1 cellular context compared by ENCODE assay signal in the genomic region with DNA sequence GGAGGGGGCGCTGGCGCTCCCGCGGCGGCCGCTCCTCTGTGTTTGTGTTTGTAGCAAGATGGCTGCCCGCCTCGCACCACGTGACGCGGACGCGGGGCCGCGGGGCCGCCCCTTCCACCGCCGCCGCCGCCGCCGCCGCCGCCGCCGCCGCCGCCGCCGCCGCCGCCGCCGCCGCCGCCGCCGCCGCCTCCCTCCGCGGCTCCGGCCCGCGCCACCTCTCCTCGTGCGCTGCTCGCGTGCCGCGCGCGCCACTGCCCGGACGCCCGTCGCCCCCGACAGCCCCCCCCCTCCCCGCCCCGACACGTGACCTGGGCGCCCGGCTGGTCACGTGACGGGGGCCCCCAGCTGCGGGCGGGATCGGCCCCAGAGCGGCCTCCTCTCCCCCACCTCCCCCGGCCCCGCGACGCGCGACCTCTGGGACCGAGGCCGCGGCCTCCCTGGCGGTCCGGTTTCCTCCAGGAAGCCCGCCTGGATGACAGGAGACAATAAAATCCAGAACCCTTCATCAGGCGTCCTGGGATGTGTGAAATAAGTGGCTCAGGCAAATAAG.
A peak's percentile ranks its signal among the peaks of the same experiment; 100 is the strongest.
TF ChIP-seq lines count a peak whose summit lies in the region.

A gene with protein sequence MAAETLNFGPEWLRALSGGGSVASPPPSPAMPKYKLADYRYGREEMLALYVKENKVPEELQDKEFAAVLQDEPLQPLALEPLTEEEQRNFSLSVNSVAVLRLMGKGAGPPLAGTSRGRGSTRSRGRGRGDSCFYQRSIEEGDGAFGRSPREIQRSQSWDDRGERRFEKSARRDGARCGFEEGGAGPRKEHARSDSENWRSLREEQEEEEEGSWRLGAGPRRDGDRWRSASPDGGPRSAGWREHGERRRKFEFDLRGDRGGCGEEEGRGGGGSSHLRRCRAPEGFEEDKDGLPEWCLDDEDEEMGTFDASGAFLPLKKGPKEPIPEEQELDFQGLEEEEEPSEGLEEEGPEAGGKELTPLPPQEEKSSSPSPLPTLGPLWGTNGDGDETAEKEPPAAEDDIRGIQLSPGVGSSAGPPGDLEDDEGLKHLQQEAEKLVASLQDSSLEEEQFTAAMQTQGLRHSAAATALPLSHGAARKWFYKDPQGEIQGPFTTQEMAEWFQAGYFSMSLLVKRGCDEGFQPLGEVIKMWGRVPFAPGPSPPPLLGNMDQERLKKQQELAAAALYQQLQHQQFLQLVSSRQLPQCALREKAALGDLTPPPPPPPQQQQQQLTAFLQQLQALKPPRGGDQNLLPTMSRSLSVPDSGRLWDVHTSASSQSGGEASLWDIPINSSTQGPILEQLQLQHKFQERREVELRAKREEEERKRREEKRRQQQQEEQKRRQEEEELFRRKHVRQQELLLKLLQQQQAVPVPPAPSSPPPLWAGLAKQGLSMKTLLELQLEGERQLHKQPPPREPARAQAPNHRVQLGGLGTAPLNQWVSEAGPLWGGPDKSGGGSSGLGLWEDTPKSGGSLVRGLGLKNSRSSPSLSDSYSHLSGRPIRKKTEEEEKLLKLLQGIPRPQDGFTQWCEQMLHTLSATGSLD (N-terminal part only) (minus strand): TSS at position 55 of the 550 bp plus-strand sequence. CDS start 6,012 bp downstream, outside the sequence.

TF ChIP-seq in HepG2, 621 proteins besides CTCF, POLR2A, EP300 and RAD21 (continued from another document and continues in another):
- TF ChIP-seq, protein P1, sequence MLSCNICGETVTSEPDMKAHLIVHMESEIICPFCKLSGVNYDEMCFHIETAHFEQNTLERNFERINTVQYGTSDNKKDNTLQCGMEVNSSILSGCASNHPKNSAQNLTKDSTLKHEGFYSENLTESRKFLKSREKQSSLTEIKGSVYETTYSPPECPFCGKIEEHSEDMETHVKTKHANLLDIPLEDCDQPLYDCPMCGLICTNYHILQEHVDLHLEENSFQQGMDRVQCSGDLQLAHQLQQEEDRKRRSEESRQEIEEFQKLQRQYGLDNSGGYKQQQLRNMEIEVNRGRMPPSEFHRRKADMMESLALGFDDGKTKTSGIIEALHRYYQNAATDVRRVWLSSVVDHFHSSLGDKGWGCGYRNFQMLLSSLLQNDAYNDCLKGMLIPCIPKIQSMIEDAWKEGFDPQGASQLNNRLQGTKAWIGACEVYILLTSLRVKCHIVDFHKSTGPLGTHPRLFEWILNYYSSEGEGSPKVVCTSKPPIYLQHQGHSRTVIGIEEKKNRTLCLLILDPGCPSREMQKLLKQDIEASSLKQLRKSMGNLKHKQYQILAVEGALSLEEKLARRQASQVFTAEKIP (CRISPR knock-in tag; IDR thresholded peaks at IDR 0.05; ENCODE audit: borderline replicate concordance), result no peak
- TF ChIP-seq ZNF441 (CRISPR knock-in tag; IDR thresholded peaks at IDR 0.05; ENCODE audit: borderline replicate concordance), result peak; percentile 83
- TF ChIP-seq GATAD2A (CRISPR knock-in tag; IDR thresholded peaks at IDR 0.05), result 0 out of 2 replicates have a peak, but pooled peaks have one; percentile 15
- TF ChIP-seq MATR3 (CRISPR knock-in tag; IDR thresholded peaks at IDR 0.05), result no peak
- TF ChIP-seq, protein P2, sequence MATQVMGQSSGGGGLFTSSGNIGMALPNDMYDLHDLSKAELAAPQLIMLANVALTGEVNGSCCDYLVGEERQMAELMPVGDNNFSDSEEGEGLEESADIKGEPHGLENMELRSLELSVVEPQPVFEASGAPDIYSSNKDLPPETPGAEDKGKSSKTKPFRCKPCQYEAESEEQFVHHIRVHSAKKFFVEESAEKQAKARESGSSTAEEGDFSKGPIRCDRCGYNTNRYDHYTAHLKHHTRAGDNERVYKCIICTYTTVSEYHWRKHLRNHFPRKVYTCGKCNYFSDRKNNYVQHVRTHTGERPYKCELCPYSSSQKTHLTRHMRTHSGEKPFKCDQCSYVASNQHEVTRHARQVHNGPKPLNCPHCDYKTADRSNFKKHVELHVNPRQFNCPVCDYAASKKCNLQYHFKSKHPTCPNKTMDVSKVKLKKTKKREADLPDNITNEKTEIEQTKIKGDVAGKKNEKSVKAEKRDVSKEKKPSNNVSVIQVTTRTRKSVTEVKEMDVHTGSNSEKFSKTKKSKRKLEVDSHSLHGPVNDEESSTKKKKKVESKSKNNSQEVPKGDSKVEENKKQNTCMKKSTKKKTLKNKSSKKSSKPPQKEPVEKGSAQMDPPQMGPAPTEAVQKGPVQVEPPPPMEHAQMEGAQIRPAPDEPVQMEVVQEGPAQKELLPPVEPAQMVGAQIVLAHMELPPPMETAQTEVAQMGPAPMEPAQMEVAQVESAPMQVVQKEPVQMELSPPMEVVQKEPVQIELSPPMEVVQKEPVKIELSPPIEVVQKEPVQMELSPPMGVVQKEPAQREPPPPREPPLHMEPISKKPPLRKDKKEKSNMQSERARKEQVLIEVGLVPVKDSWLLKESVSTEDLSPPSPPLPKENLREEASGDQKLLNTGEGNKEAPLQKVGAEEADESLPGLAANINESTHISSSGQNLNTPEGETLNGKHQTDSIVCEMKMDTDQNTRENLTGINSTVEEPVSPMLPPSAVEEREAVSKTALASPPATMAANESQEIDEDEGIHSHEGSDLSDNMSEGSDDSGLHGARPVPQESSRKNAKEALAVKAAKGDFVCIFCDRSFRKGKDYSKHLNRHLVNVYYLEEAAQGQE (IDR thresholded peaks at IDR 0.05; ENCODE audit: borderline replicate concordance in 1 of 2, low read depth in 1 of 2, low read length in 2 of 2), result 0 out of 4 replicates have a peak, but pooled peaks of 1 of the 2 experiments have one; percentile 7
- peak; percentile 2; the same call in 1 of the 2 replicates for TF ChIP-seq PHF8 (CRISPR knock-in tag; IDR thresholded peaks at IDR 0.05)
- TF ChIP-seq, protein P3, sequence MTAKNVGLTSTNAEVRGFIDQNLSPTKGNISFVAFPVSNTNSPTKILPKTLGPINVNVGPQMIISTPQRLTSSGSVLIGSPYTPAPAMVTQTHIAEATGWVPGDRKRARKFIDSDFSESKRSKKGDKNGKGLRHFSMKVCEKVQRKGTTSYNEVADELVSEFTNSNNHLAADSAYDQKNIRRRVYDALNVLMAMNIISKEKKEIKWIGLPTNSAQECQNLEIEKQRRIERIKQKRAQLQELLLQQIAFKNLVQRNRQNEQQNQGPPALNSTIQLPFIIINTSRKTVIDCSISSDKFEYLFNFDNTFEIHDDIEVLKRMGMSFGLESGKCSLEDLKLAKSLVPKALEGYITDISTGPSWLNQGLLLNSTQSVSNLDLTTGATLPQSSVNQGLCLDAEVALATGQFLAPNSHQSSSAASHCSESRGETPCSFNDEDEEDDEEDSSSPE (CRISPR knock-in tag; IDR thresholded peaks at IDR 0.05), result peak; percentile 70
- TF ChIP-seq, protein P4, sequence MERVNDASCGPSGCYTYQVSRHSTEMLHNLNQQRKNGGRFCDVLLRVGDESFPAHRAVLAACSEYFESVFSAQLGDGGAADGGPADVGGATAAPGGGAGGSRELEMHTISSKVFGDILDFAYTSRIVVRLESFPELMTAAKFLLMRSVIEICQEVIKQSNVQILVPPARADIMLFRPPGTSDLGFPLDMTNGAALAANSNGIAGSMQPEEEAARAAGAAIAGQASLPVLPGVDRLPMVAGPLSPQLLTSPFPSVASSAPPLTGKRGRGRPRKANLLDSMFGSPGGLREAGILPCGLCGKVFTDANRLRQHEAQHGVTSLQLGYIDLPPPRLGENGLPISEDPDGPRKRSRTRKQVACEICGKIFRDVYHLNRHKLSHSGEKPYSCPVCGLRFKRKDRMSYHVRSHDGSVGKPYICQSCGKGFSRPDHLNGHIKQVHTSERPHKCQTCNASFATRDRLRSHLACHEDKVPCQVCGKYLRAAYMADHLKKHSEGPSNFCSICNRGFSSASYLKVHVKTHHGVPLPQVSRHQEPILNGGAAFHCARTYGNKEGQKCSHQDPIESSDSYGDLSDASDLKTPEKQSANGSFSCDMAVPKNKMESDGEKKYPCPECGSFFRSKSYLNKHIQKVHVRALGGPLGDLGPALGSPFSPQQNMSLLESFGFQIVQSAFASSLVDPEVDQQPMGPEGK (CRISPR knock-in tag; IDR thresholded peaks at IDR 0.05), result peak; percentile 92
- TF ChIP-seq ZNF121 (CRISPR knock-in tag; IDR thresholded peaks at IDR 0.05), result 0 out of 2 replicates have a peak, but pooled peaks have one; percentile 38
- TF ChIP-seq ARNTL (CRISPR knock-in tag; IDR thresholded peaks at IDR 0.05), result peak; percentile 87
- TF ChIP-seq, protein P5, sequence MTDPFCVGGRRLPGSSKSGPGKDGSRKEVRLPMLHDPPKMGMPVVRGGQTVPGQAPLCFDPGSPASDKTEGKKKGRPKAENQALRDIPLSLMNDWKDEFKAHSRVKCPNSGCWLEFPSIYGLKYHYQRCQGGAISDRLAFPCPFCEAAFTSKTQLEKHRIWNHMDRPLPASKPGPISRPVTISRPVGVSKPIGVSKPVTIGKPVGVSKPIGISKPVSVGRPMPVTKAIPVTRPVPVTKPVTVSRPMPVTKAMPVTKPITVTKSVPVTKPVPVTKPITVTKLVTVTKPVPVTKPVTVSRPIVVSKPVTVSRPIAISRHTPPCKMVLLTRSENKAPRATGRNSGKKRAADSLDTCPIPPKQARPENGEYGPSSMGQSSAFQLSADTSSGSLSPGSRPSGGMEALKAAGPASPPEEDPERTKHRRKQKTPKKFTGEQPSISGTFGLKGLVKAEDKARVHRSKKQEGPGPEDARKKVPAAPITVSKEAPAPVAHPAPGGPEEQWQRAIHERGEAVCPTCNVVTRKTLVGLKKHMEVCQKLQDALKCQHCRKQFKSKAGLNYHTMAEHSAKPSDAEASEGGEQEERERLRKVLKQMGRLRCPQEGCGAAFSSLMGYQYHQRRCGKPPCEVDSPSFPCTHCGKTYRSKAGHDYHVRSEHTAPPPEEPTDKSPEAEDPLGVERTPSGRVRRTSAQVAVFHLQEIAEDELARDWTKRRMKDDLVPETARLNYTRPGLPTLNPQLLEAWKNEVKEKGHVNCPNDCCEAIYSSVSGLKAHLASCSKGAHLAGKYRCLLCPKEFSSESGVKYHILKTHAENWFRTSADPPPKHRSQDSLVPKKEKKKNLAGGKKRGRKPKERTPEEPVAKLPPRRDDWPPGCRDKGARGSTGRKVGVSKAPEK (CRISPR knock-in tag; IDR thresholded peaks at IDR 0.05; ENCODE audit: borderline replicate concordance), result no peak
- TF ChIP-seq ZFP36 (IDR thresholded peaks at IDR 0.05; ENCODE audit: borderline replicate concordance, low read depth, low read length, partially characterized antibody), result peak; percentile 78
- TF ChIP-seq, protein P6, sequence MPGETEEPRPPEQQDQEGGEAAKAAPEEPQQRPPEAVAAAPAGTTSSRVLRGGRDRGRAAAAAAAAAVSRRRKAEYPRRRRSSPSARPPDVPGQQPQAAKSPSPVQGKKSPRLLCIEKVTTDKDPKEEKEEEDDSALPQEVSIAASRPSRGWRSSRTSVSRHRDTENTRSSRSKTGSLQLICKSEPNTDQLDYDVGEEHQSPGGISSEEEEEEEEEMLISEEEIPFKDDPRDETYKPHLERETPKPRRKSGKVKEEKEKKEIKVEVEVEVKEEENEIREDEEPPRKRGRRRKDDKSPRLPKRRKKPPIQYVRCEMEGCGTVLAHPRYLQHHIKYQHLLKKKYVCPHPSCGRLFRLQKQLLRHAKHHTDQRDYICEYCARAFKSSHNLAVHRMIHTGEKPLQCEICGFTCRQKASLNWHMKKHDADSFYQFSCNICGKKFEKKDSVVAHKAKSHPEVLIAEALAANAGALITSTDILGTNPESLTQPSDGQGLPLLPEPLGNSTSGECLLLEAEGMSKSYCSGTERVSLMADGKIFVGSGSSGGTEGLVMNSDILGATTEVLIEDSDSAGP (CRISPR knock-in tag; IDR thresholded peaks at IDR 0.05; ENCODE audit: borderline replicate concordance), result 0 out of 2 replicates have a peak, but pooled peaks have one; percentile 17
- TF ChIP-seq KDM5A (IDR thresholded peaks at IDR 0.05; ENCODE audit: borderline replicate concordance, low read length), result no peak
- TF ChIP-seq, protein P7, sequence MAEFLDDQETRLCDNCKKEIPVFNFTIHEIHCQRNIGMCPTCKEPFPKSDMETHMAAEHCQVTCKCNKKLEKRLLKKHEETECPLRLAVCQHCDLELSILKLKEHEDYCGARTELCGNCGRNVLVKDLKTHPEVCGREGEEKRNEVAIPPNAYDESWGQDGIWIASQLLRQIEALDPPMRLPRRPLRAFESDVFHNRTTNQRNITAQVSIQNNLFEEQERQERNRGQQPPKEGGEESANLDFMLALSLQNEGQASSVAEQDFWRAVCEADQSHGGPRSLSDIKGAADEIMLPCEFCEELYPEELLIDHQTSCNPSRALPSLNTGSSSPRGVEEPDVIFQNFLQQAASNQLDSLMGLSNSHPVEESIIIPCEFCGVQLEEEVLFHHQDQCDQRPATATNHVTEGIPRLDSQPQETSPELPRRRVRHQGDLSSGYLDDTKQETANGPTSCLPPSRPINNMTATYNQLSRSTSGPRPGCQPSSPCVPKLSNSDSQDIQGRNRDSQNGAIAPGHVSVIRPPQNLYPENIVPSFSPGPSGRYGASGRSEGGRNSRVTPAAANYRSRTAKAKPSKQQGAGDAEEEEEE (CRISPR knock-in tag; IDR thresholded peaks at IDR 0.05; ENCODE audit: borderline replicate concordance), result no peak
- 0 out of 2 replicates have a peak, but pooled peaks have one; percentile 37 for TF ChIP-seq ESRRA (CRISPR knock-in tag; IDR thresholded peaks at IDR 0.05; ENCODE audit: low read depth)
- TF ChIP-seq, protein P8, sequence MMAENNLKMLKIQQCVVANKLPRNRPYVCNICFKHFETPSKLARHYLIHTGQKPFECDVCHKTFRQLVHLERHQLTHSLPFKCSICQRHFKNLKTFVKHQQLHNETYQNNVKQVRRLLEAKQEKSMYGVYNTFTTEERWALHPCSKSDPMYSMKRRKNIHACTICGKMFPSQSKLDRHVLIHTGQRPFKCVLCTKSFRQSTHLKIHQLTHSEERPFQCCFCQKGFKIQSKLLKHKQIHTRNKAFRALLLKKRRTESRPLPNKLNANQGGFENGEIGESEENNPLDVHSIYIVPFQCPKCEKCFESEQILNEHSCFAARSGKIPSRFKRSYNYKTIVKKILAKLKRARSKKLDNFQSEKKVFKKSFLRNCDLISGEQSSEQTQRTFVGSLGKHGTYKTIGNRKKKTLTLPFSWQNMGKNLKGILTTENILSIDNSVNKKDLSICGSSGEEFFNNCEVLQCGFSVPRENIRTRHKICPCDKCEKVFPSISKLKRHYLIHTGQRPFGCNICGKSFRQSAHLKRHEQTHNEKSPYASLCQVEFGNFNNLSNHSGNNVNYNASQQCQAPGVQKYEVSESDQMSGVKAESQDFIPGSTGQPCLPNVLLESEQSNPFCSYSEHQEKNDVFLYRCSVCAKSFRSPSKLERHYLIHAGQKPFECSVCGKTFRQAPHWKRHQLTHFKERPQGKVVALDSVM (CRISPR knock-in tag; IDR thresholded peaks at IDR 0.05), result peak; percentile 96
- TF ChIP-seq KDM2A (CRISPR knock-in tag; IDR thresholded peaks at IDR 0.05; ENCODE audit: borderline replicate concordance, low read depth), result peak; percentile 49; the same call in 1 of the 2 replicates
- TF ChIP-seq, protein P9, sequence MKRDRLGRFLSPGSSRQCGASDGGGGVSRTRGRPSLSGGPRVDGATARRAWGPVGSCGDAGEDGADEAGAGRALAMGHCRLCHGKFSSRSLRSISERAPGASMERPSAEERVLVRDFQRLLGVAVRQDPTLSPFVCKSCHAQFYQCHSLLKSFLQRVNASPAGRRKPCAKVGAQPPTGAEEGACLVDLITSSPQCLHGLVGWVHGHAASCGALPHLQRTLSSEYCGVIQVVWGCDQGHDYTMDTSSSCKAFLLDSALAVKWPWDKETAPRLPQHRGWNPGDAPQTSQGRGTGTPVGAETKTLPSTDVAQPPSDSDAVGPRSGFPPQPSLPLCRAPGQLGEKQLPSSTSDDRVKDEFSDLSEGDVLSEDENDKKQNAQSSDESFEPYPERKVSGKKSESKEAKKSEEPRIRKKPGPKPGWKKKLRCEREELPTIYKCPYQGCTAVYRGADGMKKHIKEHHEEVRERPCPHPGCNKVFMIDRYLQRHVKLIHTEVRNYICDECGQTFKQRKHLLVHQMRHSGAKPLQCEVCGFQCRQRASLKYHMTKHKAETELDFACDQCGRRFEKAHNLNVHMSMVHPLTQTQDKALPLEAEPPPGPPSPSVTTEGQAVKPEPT (CRISPR knock-in tag; IDR thresholded peaks at IDR 0.05; ENCODE audit: low read depth), result no peak
- 0 out of 2 replicates have a peak, but pooled peaks have one; percentile 15 for TF ChIP-seq SIN3A (IDR thresholded peaks at IDR 0.05; ENCODE audit: borderline replicate concordance, low read depth, low read length)
- no peak for TF ChIP-seq TSC22D2 (CRISPR knock-in tag; IDR thresholded peaks at IDR 0.05; ENCODE audit: borderline replicate concordance)
- peak; percentile 30; the same call in 1 of the 2 replicates for TF ChIP-seq SP5 (CRISPR knock-in tag; IDR thresholded peaks at IDR 0.05; ENCODE audit: borderline replicate concordance, low read depth)
- no peak for TF ChIP-seq ZNF839 (CRISPR knock-in tag; IDR thresholded peaks at IDR 0.05; ENCODE audit: borderline replicate concordance)
- no peak for TF ChIP-seq DNMT1 (CRISPR knock-in tag; IDR thresholded peaks at IDR 0.05)
